8 cellular contexts compared by ENCODE assay signal in the genomic region with DNA sequence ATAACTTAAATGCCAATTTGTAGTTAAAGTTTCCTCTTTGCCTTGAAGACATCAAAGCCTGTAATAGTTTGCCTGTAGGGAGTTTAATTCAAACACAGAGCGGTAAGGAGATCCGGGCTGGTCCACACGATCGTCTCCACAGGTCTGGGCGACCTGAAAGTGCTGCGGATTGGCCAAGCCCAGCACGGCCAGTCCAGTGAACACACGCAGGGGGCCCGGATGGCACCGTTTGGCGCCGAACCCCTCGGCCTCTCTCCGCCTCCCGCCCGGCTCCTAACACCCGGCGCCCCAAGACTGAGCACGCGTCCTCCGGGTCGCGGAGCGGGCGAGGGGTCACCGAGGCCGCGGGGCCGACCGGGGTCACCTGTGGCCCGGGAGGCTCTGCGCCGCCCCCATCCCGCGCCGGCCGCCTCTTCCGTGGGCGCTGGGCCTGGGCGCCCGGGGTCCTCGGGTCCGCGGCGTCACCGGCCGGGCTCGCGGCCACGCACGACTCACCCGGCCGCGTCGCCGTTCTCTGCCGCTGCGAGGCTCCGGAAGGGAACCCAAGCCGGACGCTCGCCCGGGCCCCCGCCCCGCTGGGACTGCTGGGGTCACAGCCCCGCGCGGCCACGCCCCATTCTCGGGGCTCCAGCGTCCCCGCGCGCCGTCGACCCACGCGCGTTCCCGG. TPM values are rescaled to one million over a fixed set of nuclear protein-coding genes. Genes with fewer than 3 reads are reported as not detected.
DNase-seq lines count a peak whose midpoint lies in the region; ATAC-seq and TF ChIP-seq lines count a peak whose summit lies in the region.

No MANE protein-coding gene starts in this region.

- no peaks in the 10 kb centered on the region for H3K36me3 Mint-ChIP-seq in naive B cell

- peak overlapping the region; percentile 5 to 95 (median 90) for H3K27ac Mint-ChIP-seq in naive B cell

- H3K9me3 Mint-ChIP-seq in naive B cell, result no peaks in the 10 kb centered on the region

- H3K4me3 Mint-ChIP-seq in naive B cell, result peak overlapping the region; percentile 81 to 96 (median 93)

- H3K27me3 Mint-ChIP-seq in naive B cell, result peaks cover 0 to 5% (median 4%) of the 10 kb centered on the region in 3 donors

- ATAC-seq in GM18867 (IDR thresholded peaks at IDR 0.05; ENCODE audit: unreplicated experiment) (peak; percentile 60), naive B cell (ENCODE audit: low read depth in 2 of 2) (peak; percentile 63 to 64)

- H3K27ac ChIP-seq in substantia nigra (ENCODE audit: low read depth, low read length, poor library complexity, severe bottlenecking), result peak overlapping the region; percentile 95

- peak; percentile 19 for DNase-seq in activated effector memory CD4-positive, alpha-beta T cell treated with Interleukin-2 at 50 U/mL for 16 hours
- DNase-seq in fibroblast of peridontal ligament (ENCODE audit: extremely low read depth) (peak; percentile 41), naive B cell (peak; percentile 43), substantia nigra (lab: John Stamatoyannopoulos, UW) (peak in 44 of 49 donors; percentile 40 to 94 (median 74)), NCI-H510A treated with DMSO at 0.1 percent for 48 hours (lab: John Stamatoyannopoulos, UW) (no peak), NCI-H1092 (lab: John Stamatoyannopoulos, UW) (no peak)

- peaks cover 8 to 47% (median 22%) of the 10 kb centered on the region in 3 donors for H3K4me1 Mint-ChIP-seq in naive B cell

TF ChIP-seq in PFSK-1, 5 proteins besides CTCF, POLR2A, EP300 and RAD21:
- TF ChIP-seq FOXP2 (optimal IDR thresholded peaks at IDR 0.05; ENCODE audit: borderline replicate concordance, extremely low read depth, extremely low read length, insufficient read depth), result no peak
- TF ChIP-seq POLR2AphosphoS5 (IDR thresholded peaks at IDR 0.05; ENCODE audit: low read depth, low read length), result 0 out of 2 replicates have a peak, but pooled peaks have one; percentile 30
- TF ChIP-seq TAF1 (IDR thresholded peaks at IDR 0.05; ENCODE audit: borderline replicate concordance, insufficient read depth, low read length), result no peak
- TF ChIP-seq, protein P1, sequence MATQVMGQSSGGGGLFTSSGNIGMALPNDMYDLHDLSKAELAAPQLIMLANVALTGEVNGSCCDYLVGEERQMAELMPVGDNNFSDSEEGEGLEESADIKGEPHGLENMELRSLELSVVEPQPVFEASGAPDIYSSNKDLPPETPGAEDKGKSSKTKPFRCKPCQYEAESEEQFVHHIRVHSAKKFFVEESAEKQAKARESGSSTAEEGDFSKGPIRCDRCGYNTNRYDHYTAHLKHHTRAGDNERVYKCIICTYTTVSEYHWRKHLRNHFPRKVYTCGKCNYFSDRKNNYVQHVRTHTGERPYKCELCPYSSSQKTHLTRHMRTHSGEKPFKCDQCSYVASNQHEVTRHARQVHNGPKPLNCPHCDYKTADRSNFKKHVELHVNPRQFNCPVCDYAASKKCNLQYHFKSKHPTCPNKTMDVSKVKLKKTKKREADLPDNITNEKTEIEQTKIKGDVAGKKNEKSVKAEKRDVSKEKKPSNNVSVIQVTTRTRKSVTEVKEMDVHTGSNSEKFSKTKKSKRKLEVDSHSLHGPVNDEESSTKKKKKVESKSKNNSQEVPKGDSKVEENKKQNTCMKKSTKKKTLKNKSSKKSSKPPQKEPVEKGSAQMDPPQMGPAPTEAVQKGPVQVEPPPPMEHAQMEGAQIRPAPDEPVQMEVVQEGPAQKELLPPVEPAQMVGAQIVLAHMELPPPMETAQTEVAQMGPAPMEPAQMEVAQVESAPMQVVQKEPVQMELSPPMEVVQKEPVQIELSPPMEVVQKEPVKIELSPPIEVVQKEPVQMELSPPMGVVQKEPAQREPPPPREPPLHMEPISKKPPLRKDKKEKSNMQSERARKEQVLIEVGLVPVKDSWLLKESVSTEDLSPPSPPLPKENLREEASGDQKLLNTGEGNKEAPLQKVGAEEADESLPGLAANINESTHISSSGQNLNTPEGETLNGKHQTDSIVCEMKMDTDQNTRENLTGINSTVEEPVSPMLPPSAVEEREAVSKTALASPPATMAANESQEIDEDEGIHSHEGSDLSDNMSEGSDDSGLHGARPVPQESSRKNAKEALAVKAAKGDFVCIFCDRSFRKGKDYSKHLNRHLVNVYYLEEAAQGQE (IDR thresholded peaks at IDR 0.05; ENCODE audit: insufficient read depth in 1 of 2, low read depth in 2 of 2, low read length in 2 of 2), result no peak
- TF ChIP-seq SIN3A (IDR thresholded peaks at IDR 0.05; ENCODE audit: borderline replicate concordance, insufficient read depth, low read length), result no peak

RNA-seq across cellular contexts. Expression of a gene that starts 0.5 kb away (rescaled TPM):
- polyA plus RNA-seq in PFSK-1 (2012; ENCODE audit: insufficient read length, low read depth), result 81.7 TPM
- 10 to 100 TPM; 30.2 to 90.6 (median 71.2) TPM for polyA plus RNA-seq in naive B cell (ENCODE audit: low read depth in 6 of 6)

RNA-seq across cellular contexts. Expression of a gene that starts 28.8 kb away (rescaled TPM):
- polyA plus RNA-seq in PFSK-1 (2012; ENCODE audit: insufficient read length, low read depth), result 47.0 TPM
- 10 to 100 TPM in 4 of 6 donors, 1 to 10 TPM in 2; 8.0 to 23.2 (median 14.3) TPM for polyA plus RNA-seq in naive B cell (ENCODE audit: low read depth in 6 of 6)

Comparison
In these comparisons a context has a peak if more than half of its experiments do, and no peak if none do; other contexts are left out.
1. DNase-seq: peak in activated effector memory CD4-positive, alpha-beta T cell treated with Interleukin-2 at 50 U/mL for 16 hours (single experiment), fibroblast of peridontal ligament (single experiment), naive B cell (single experiment) and substantia nigra (44 of 49); none in NCI-H510A treated with DMSO at 0.1 percent for 48 hours (single experiment) and NCI-H1092 (single experiment).